In genomic region chr12:46492471-46493351, GRCh38 we compare ENCODE assay signal across 10 cellular contexts.
A peak's percentile ranks its signal among the peaks of the same experiment; 100 is the strongest.
DNase-seq lines count a peak whose midpoint lies in the region; ATAC-seq and TF ChIP-seq lines count a peak whose summit lies in the region.
"Had no signal": no experiment of that assay in that cellular context is flagged by ENCODE, and none has a peak within 500 bp of the region (broad histone marks: within the 10 kb centered on the region; RNA-seq: fewer than 3 reads in every experiment).

No MANE protein-coding gene starts in this region.

- H3K4me3 Mint-ChIP-seq in endothelial cell (ENCODE audit: unreplicated experiment), result no peak overlapping the region
- H3K4me3 Mint-ChIP-seq: activated CD4-positive, alpha-beta T cell treated with anti-CD3 and anti-CD28 coated beads for 36 hours had no signal

- H3K36me3 Mint-ChIP-seq in endothelial cell (ENCODE audit: low read depth, unreplicated experiment), result no peaks in the 10 kb centered on the region

- in situ Hi-C loops in Caki2 (cut with HindIII; ENCODE audit: low pct_unique_long_range_greater_than_20kb, low sequenced_read_pairs), result no loop called here

- H3K27me3 Mint-ChIP-seq in endothelial cell (ENCODE audit: unreplicated experiment), result no peaks in the 10 kb centered on the region
- H3K27me3 Mint-ChIP-seq: activated CD4-positive, alpha-beta T cell treated with anti-CD3 and anti-CD28 coated beads for 36 hours had no signal

- ATAC-seq in HG02763 (IDR thresholded peaks at IDR 0.05; ENCODE audit: unreplicated experiment), result no peak
- ATAC-seq: activated CD4-positive, alpha-beta T cell treated with anti-CD3 and anti-CD28 coated beads for 36 hours had no signal

- peak; percentile 50 for DNase-seq in Caki2 (ENCODE audit: low read depth)
- DNase-seq in NCI-H460 (ENCODE audit: extremely low read depth, low read depth), result peak; percentile 91
- no peak for DNase-seq in endothelial cell (ENCODE audit: low spot score)
- DNase-seq in myocyte (ENCODE audit: low read depth), result peak; percentile 74
- no peak for DNase-seq in NCI-H524 treated with DMSO at 0.1 percent for 48 hours (lab: John Stamatoyannopoulos, UW)
- DNase-seq in OCI-M2 (lab: John Stamatoyannopoulos, UW; ENCODE audit: unreplicated experiment), result no peak
- no peak for DNase-seq in T1000 (lab: John Stamatoyannopoulos, UW)
- DNase-seq: activated CD4-positive, alpha-beta T cell treated with anti-CD3 and anti-CD28 coated beads for 36 hours; NCI-H1436 treated with DMSO at 0.1 percent for 48 hours had no signal

- no peaks in the 10 kb centered on the region for H3K9me3 Mint-ChIP-seq in endothelial cell (ENCODE audit: unreplicated experiment)

- no peak for TF ChIP-seq CTCF in endothelial cell (IDR thresholded peaks at IDR 0.05; ENCODE audit: unreplicated experiment)

- H3K4me1 Mint-ChIP-seq in endothelial cell (ENCODE audit: unreplicated experiment), result peaks cover 8% of the 10 kb centered on the region
- H3K4me1 Mint-ChIP-seq: activated CD4-positive, alpha-beta T cell treated with anti-CD3 and anti-CD28 coated beads for 36 hours had no signal

- H3K27ac Mint-ChIP-seq in endothelial cell (ENCODE audit: unreplicated experiment), result peak overlapping the region; percentile 0
- H3K27ac Mint-ChIP-seq: activated CD4-positive, alpha-beta T cell treated with anti-CD3 and anti-CD28 coated beads for 36 hours had no signal

Comparison
In these comparisons a context has a peak if more than half of its experiments do, and no peak if none do; other contexts are left out.
1. DNase-seq: peak in Caki2 (single experiment), NCI-H460 (single experiment) and myocyte (single experiment); none in endothelial cell (single experiment), NCI-H524 treated with DMSO at 0.1 percent for 48 hours (single experiment), OCI-M2 (single experiment) and T1000 (single experiment).